In genomic region chr6:36265744-36266143, GRCh38 we compare ENCODE assay signal across 2 cellular contexts.
TF ChIP-seq lines count a peak whose summit lies in the region.

No MANE protein-coding gene starts in this region.

TF ChIP-seq in HEK293, 187 proteins besides CTCF, POLR2A, EP300 and RAD21 (continued from another document):
- TF ChIP-seq INSM2 (tag by site-specific recombination; IDR thresholded peaks at IDR 0.05) (no peak), SETDB1 (IDR thresholded peaks at IDR 0.05; ENCODE audit: insufficient read length, low read length) (peak; percentile 75), ZNF132 (tag by site-specific recombination; IDR thresholded peaks at IDR 0.05; ENCODE audit: borderline replicate concordance) (no peak), ZNF366 (tag by site-specific recombination; conservative IDR thresholded peaks at IDR 0.05) (no peak), ZFHX2 (tag by site-specific recombination; conservative IDR thresholded peaks at IDR 0.05) (no peak)
TF ChIP-seq in HEK293: peak in this region for 2.

TF ChIP-seq in K562, 482 proteins besides CTCF, POLR2A, EP300 and RAD21 (continued from another document):
- peak in 1 of 2 experiments; percentile 39; a peak in 1 of 3 replicates for TF ChIP-seq CBX3 (IDR thresholded peaks at IDR 0.05; ENCODE audit: borderline replicate concordance in 1 of 2, low read length in 2 of 2)
- no peak for TF ChIP-seq NFRKB (IDR thresholded peaks at IDR 0.05; ENCODE audit: low read depth)
